8 cellular contexts compared by ENCODE assay signal in genomic region chr4:147683717-147684700, GRCh38. TPM values are rescaled to one million over a fixed set of nuclear protein-coding genes. Genes with fewer than 3 reads are reported as not detected.
DNase-seq lines count a peak whose midpoint lies in the region; ATAC-seq and TF ChIP-seq lines count a peak whose summit lies in the region.

TSS of gene PRMT9 (minus strand) at chr4:147684163. CDS start at chr4:147683987, 176 bp downstream.

- H3K36me3 Mint-ChIP-seq in activated CD4-positive, alpha-beta T cell treated with anti-CD3 and anti-CD28 coated beads, Interleukin-2, amount 10 ng/mL, durations not matched to agents 24 days and 14 days (ENCODE audit: low read depth) = peaks cover 5% of the 10 kb centered on the region

- H3K27ac Mint-ChIP-seq in activated CD4-positive, alpha-beta T cell treated with anti-CD3 and anti-CD28 coated beads, Interleukin-2, amount 10 ng/mL, durations not matched to agents 24 days and 14 days = peak within 1 kb of the TSS; percentile 97

- H3K4me3 ChIP-seq in BJ (ENCODE audit: low read depth, low read length) = peak within 1 kb of the TSS; percentile 78

- H3K9me3 Mint-ChIP-seq in activated CD4-positive, alpha-beta T cell treated with anti-CD3 and anti-CD28 coated beads, Interleukin-2, amount 10 ng/mL, durations not matched to agents 24 days and 14 days = no peaks in the 10 kb centered on the region

- peak within 1 kb of the TSS; percentile 99 for H3K4me3 Mint-ChIP-seq in activated CD4-positive, alpha-beta T cell treated with anti-CD3 and anti-CD28 coated beads, Interleukin-2, amount 10 ng/mL, durations not matched to agents 24 days and 14 days

- no peaks in the 10 kb centered on the region; the same call in 1 of the 2 replicates for H3K36me3 ChIP-seq in BJ (ENCODE audit: control insufficient read depth, insufficient read depth, low read length)

- CTCF ChIA-PET in BJ (lab: Yijun Ruan, JAX) = interaction anchor here (0.8 to 4.0 kb wide), 4 partner anchors 138 to 186 kb away, joined by 3 to 20 read pairs (median 4); no protein-coding TSS in a partner anchor

- peak; percentile 97 for TF ChIP-seq POLR2A in GM19099 (IDR thresholded peaks at IDR 0.05; ENCODE audit: extremely low read depth, insufficient read length, low read depth)

- intact Hi-C loops in activated CD4-positive, alpha-beta T cell treated with anti-CD3 and anti-CD28 coated beads, Interleukin-2, amount 10 ng/mL, durations not matched to agents 24 days and 14 days (cut with micrococcal nuclease) = loop anchor here (1.0 kb wide), 3 partner anchors 47 to 758 kb away; partner anchors contain the start of genes NR3C2 and TMEM184C

- H3K4me1 Mint-ChIP-seq in activated CD4-positive, alpha-beta T cell treated with anti-CD3 and anti-CD28 coated beads, Interleukin-2, amount 10 ng/mL, durations not matched to agents 24 days and 14 days = peaks cover 28% of the 10 kb centered on the region

- POLR2A ChIA-PET in BJ (lab: Charles Lee) = interaction anchor here (0.5 to 0.6 kb wide), 3 partner anchors 34 to 159 kb away, joined by 3 to 5 read pairs (median 5); no protein-coding TSS in a partner anchor

- DNase-seq in BJ (ENCODE audit: low read depth) = peak; percentile 33
- DNase-seq in NCI-H510A (lab: John Stamatoyannopoulos, UW) = peak; percentile 54
- peak; percentile 97 for DNase-seq in activated CD4-positive, alpha-beta T cell treated with anti-CD3 and anti-CD28 coated beads, Interleukin-2, amount 10 ng/mL, durations not matched to agents 24 days and 14 days
- peak; percentile 13 for DNase-seq in cortex of kidney (lab: John Stamatoyannopoulos, UW)
- DNase-seq in left kidney (ENCODE audit: low read depth, low spot score) = peak; percentile 97
- DNase-seq in stimulated activated CD4-positive, alpha-beta T cell treated with anti-CD3 and anti-CD28 coated beads, Interleukin-1b, Interleukin-23, amount 100 ng/mL, for 48 hours = peak; percentile 86

- ATAC-seq in HG03378 (IDR thresholded peaks at IDR 0.05; ENCODE audit: unreplicated experiment) = peak; percentile 98

- H3K27me3 Mint-ChIP-seq in activated CD4-positive, alpha-beta T cell treated with anti-CD3 and anti-CD28 coated beads, Interleukin-2, amount 10 ng/mL, durations not matched to agents 24 days and 14 days = peaks cover 8% of the 10 kb centered on the region

- no peak for TF ChIP-seq CTCF in BJ (IDR thresholded peaks at IDR 0.05; ENCODE audit: insufficient read depth, low read depth, low read length)

- H3K27me3 ChIP-seq in BJ (ENCODE audit: control insufficient read depth, insufficient read depth, low read length) = no peaks in the 10 kb centered on the region; the same call in 1 of the 2 replicates

RNA-seq across cellular contexts. Expression of gene PRMT9, which starts in this region (rescaled TPM):
- polyA plus RNA-seq in BJ (2011; rRNA removed) = 3.3 and 6.4 TPM in 2 replicates
- 2.9 and 3.6 TPM in 2 replicates for polyA minus RNA-seq in BJ (2011; rRNA and poly(A)+ RNA removed)
- 8.1 TPM in 2 replicates for total RNA-seq in activated CD4-positive, alpha-beta T cell treated with anti-CD3 and anti-CD28 coated beads, Interleukin-2, amount 10 ng/mL, durations not matched to agents 24 days and 14 days

Comparison
In these comparisons a context has a peak if more than half of its experiments do, and no peak if none do; other contexts are left out.
1. Peak in every context shown above with its lines: DNase-seq, ATAC-seq and H3K4me3 ChIP-seq.
2. DNase-seq: peak in every context shown above with its lines; median percentile 97 in activated CD4-positive, alpha-beta T cell treated with anti-CD3 and anti-CD28 coated beads, Interleukin-2, amount 10 ng/mL, durations not matched to agents 24 days and 14 days; 97 in left kidney; 86 in stimulated activated CD4-positive, alpha-beta T cell treated with anti-CD3 and anti-CD28 coated beads, Interleukin-1b, Interleukin-23, amount 100 ng/mL, for 48 hours; 54 in NCI-H510A; 33 in BJ; 13 in cortex of kidney.